Comparison of ENCODE assay signal across 1 cellular context in genomic region chr7:159201722-159202330, GRCh38.
TF ChIP-seq lines count a peak whose summit lies in the region.

No MANE protein-coding gene starts in this region.

TF ChIP-seq in K562, 482 proteins besides CTCF, POLR2A, EP300 and RAD21 (continues in another document):
- TF ChIP-seq SRF (CRISPR knock-in tag; IDR thresholded peaks at IDR 0.05) (no peak), GTF2B (IDR thresholded peaks at IDR 0.05; ENCODE audit: extremely low read depth, insufficient read length) (no peak), NKRF (IDR thresholded peaks at IDR 0.05; ENCODE audit: borderline replicate concordance) (no peak), JUND (IDR thresholded peaks at IDR 0.05; ENCODE audit: borderline replicate concordance, low read depth, low read length) (peak; percentile 91), JUND (tag; IDR thresholded peaks at IDR 0.05; ENCODE audit: borderline replicate concordance, low read depth, low read length) (peak; percentile 53; the same call in 1 of the 3 replicates), LCOR (CRISPR knock-in tag; IDR thresholded peaks at IDR 0.05) (peak; percentile 19; the same call in 1 of the 2 replicates), RBM25 (IDR thresholded peaks at IDR 0.05; ENCODE audit: low read depth, low read length, severe bottlenecking) (no peak), NBN (IDR thresholded peaks at IDR 0.05; ENCODE audit: low read depth) (no peak), KLF16 (IDR thresholded peaks at IDR 0.05) (no peak), MEF2D (tag; conservative IDR thresholded peaks at IDR 0.05; ENCODE audit: low read depth) (no peak), TARDBP (IDR thresholded peaks at IDR 0.05) (no peak), CC2D1A (IDR thresholded peaks at IDR 0.05) (no peak), ZNF41 (CRISPR knock-in tag; conservative IDR thresholded peaks at IDR 0.05) (no peak), SLC30A9 (CRISPR knock-in tag; IDR thresholded peaks at IDR 0.05) (no peak), FOS (IDR thresholded peaks at IDR 0.05; ENCODE audit: extremely low read depth, insufficient read length) (peak; percentile 19), ZBTB40 (IDR thresholded peaks at IDR 0.05) (no peak), ZBTB40 (CRISPR knock-in tag; IDR thresholded peaks at IDR 0.05) (no peak), ATF7 (IDR thresholded peaks at IDR 0.05) (no peak), ZNF24 (IDR thresholded peaks at IDR 0.05) (no peak), ZKSCAN8 (CRISPR knock-in tag; IDR thresholded peaks at IDR 0.05) (no peak), ZNF146 (CRISPR knock-in tag; IDR thresholded peaks at IDR 0.05; ENCODE audit: unreplicated experiment) (no peak), ZNF3 (CRISPR knock-in tag; IDR thresholded peaks at IDR 0.05) (no peak), HNRNPH1 (optimal IDR thresholded peaks at IDR 0.05; ENCODE audit: low read depth, low read length) (no peak), ARID1B (IDR thresholded peaks at IDR 0.05) (peak; percentile 13; the same call in 1 of the 2 replicates), PRPF4 (IDR thresholded peaks at IDR 0.05; ENCODE audit: insufficient read depth, low read depth, low read length, poor library complexity, severe bottlenecking) (no peak), ZNF561 (CRISPR knock-in tag; conservative IDR thresholded peaks at IDR 0.05) (no peak), ZNF79 (CRISPR knock-in tag; IDR thresholded peaks at IDR 0.05; ENCODE audit: low read depth) (no peak), JUN (IDR thresholded peaks at IDR 0.05; ENCODE audit: borderline replicate concordance, low read depth, low read length) (peak; percentile 74), JUN (CRISPR knock-in tag; IDR thresholded peaks at IDR 0.05; ENCODE audit: borderline replicate concordance) (no peak), TBP (optimal IDR thresholded peaks at IDR 0.05; ENCODE audit: low read depth, low read length) (no peak), KLF13 (tag; IDR thresholded peaks at IDR 0.05; ENCODE audit: borderline replicate concordance, low read depth) (no peak), NFYB (IDR thresholded peaks at IDR 0.05; ENCODE audit: extremely low read depth, insufficient read length) (no peak), FOSL1 (tag; conservative IDR thresholded peaks at IDR 0.05) (peak; percentile 85), ZFPM2 (CRISPR knock-in tag; IDR thresholded peaks at IDR 0.05) (no peak), ASH1L (IDR thresholded peaks at IDR 0.05; ENCODE audit: borderline replicate concordance, low read depth, partially characterized antibody) (no peak), SMARCA4 (IDR thresholded peaks at IDR 0.05) (no peak), ELF4 (CRISPR knock-in tag; IDR thresholded peaks at IDR 0.05) (no peak)
- TF ChIP-seq, protein P1, sequence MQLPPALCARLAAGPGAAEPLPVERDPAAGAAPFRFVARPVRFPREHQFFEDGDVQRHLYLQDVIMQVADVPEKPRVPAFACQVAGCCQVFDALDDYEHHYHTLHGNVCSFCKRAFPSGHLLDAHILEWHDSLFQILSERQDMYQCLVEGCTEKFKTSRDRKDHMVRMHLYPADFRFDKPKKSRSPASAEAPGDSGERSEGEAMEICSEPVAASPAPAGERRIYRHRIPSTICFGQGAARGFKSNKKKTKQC (CRISPR knock-in tag; IDR thresholded peaks at IDR 0.05), result no peak
- TF ChIP-seq, protein P2, sequence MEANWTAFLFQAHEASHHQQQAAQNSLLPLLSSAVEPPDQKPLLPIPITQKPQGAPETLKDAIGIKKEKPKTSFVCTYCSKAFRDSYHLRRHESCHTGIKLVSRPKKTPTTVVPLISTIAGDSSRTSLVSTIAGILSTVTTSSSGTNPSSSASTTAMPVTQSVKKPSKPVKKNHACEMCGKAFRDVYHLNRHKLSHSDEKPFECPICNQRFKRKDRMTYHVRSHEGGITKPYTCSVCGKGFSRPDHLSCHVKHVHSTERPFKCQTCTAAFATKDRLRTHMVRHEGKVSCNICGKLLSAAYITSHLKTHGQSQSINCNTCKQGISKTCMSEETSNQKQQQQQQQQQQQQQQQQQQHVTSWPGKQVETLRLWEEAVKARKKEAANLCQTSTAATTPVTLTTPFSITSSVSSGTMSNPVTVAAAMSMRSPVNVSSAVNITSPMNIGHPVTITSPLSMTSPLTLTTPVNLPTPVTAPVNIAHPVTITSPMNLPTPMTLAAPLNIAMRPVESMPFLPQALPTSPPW (CRISPR knock-in tag; IDR thresholded peaks at IDR 0.05), result peak; percentile 81
- TF ChIP-seq, protein P3, sequence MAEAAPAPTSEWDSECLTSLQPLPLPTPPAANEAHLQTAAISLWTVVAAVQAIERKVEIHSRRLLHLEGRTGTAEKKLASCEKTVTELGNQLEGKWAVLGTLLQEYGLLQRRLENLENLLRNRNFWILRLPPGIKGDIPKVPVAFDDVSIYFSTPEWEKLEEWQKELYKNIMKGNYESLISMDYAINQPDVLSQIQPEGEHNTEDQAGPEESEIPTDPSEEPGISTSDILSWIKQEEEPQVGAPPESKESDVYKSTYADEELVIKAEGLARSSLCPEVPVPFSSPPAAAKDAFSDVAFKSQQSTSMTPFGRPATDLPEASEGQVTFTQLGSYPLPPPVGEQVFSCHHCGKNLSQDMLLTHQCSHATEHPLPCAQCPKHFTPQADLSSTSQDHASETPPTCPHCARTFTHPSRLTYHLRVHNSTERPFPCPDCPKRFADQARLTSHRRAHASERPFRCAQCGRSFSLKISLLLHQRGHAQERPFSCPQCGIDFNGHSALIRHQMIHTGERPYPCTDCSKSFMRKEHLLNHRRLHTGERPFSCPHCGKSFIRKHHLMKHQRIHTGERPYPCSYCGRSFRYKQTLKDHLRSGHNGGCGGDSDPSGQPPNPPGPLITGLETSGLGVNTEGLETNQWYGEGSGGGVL (CRISPR knock-in tag; IDR thresholded peaks at IDR 0.05), result no peak
- TF ChIP-seq, protein P4, sequence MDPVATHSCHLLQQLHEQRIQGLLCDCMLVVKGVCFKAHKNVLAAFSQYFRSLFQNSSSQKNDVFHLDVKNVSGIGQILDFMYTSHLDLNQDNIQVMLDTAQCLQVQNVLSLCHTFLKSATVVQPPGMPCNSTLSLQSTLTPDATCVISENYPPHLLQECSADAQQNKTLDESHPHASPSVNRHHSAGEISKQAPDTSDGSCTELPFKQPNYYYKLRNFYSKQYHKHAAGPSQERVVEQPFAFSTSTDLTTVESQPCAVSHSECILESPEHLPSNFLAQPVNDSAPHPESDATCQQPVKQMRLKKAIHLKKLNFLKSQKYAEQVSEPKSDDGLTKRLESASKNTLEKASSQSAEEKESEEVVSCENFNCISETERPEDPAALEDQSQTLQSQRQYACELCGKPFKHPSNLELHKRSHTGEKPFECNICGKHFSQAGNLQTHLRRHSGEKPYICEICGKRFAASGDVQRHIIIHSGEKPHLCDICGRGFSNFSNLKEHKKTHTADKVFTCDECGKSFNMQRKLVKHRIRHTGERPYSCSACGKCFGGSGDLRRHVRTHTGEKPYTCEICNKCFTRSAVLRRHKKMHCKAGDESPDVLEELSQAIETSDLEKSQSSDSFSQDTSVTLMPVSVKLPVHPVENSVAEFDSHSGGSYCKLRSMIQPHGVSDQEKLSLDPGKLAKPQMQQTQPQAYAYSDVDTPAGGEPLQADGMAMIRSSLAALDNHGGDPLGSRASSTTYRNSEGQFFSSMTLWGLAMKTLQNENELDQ (CRISPR knock-in tag; IDR thresholded peaks at IDR 0.05; ENCODE audit: borderline replicate concordance), result no peak
- TF ChIP-seq, protein P5, sequence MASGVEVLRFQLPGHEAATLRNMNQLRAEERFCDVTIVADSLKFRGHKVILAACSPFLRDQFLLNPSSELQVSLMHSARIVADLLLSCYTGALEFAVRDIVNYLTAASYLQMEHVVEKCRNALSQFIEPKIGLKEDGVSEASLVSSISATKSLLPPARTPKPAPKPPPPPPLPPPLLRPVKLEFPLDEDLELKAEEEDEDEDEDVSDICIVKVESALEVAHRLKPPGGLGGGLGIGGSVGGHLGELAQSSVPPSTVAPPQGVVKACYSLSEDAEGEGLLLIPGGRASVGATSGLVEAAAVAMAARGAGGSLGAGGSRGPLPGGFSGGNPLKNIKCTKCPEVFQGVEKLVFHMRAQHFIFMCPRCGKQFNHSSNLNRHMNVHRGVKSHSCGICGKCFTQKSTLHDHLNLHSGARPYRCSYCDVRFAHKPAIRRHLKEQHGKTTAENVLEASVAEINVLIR (CRISPR knock-in tag; IDR thresholded peaks at IDR 0.05), result no peak
- TF ChIP-seq, protein P6, sequence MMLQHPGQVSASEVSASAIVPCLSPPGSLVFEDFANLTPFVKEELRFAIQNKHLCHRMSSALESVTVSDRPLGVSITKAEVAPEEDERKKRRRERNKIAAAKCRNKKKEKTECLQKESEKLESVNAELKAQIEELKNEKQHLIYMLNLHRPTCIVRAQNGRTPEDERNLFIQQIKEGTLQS (IDR thresholded peaks at IDR 0.05), result peak; percentile 74
- TF ChIP-seq, protein P6 (CRISPR knock-in tag; conservative IDR thresholded peaks at IDR 0.05), result no peak
